ENCODE assay signal across 27 cellular contexts in the genomic region with DNA sequence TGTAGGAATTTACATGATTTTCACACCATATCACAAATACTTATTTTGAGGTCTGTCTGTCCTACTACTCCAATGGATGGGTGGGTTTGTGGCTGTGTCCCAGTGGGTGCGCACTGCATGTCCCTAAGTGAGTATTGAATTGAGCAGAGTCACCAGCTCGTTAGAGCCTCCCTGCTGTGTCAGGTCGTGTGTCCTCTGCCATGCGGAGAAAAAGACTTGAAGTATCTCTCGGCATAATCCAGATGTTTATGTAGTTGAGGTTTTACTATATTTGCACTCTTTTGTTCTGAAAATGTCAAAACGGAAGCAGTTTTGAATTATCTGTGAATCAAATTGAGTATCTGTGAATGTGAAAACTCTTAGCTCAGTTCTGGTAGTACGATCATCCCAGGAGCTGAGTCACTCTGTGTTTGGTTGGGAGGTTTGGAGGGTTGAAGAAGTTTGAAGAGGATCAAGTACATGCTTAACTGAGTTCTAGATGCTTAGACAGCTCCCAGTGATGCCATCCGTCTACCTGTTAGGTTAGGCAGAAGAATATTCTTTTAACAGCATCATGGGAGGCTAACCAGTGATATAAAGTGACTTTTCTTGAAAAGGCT.
"Had no signal": no experiment of that assay in that cellular context is flagged by ENCODE, and none has a peak within 500 bp of the region (broad histone marks: within the 10 kb centered on the region; RNA-seq: fewer than 3 reads in every experiment).

No MANE protein-coding gene starts in this region.

- H3K27ac ChIP-seq: esophagus muscularis mucosa, heart right ventricle, skin epidermis, uterus had no signal

- H3K4me3 Mint-ChIP-seq: activated CD8-positive, alpha-beta T cell treated with anti-CD3 and anti-CD28 coated beads for 36 hours; activated naive CD8-positive, alpha-beta T cell; nephron; stimulated activated naive CD8-positive, alpha-beta T cell treated with anti-CD3 and anti-CD28 coated beads, Interleukin-15, amount 100 ng/mL, for 72 hours; type B pancreatic cell had no signal

- H3K27me3 Mint-ChIP-seq: type B pancreatic cell had no signal

- H3K4me3 ChIP-seq: esophagus muscularis mucosa, heart right ventricle, lung, mucosa of descending colon, skin epidermis, uterus had no signal

- H3K36me3 Mint-ChIP-seq: activated naive CD8-positive, alpha-beta T cell; type B pancreatic cell had no signal

- ATAC-seq: activated CD8-positive, alpha-beta T cell treated with anti-CD3 and anti-CD28 coated beads for 36 hours; heart right ventricle; left lobe of liver; mucosa of descending colon; sciatic nerve; stimulated activated naive CD8-positive, alpha-beta T cell treated with anti-CD3 and anti-CD28 coated beads, Interleukin-15, amount 100 ng/mL, for 72 hours had no signal

- DNase-seq: activated CD4-positive, alpha-beta T cell treated with anti-CD3 and anti-CD28 coated beads, Interleukin-2, amount 50 U/mL, for 1 hour; activated CD4-positive, CD25-positive, alpha-beta regulatory T cell treated with anti-CD3 and anti-CD28 coated beads, Interleukin-2, amount 50 U/mL, for 72 hours; activated CD8-positive, alpha-beta T cell treated with anti-CD3 and anti-CD28 coated beads for 36 hours; activated effector memory CD4-positive, alpha-beta T cell treated with Interleukin-2 at 50 U/mL for 16 hours; activated naive CD4-positive, alpha-beta T cell treated with Interleukin-2 at 50 U/mL for 16 hours; activated T-cell treated with anti-CD3 and anti-CD28 coated beads, Interleukin-2, amount 50 U/mL, for 48 hours; anterior cingulate cortex; dermis blood vessel endothelial cell; effector CD4-positive, alpha-beta T cell; foreskin melanocyte; heart right ventricle; kidney glomerular epithelial cell; mucosa of descending colon; posterior cingulate gyrus; stimulated activated CD4-positive, alpha-beta T cell treated with anti-CD3 and anti-CD28 coated beads, Interleukin-12 subunit alpha, Interleukin-12 subunit beta, amount 100 ng/mL, for 4 hours; stimulated activated CD4-positive, alpha-beta T cell treated with anti-CD3 and anti-CD28 coated beads, Interleukin-4, amount 100 ng/mL, for 1 hour; stimulated activated naive CD8-positive, alpha-beta T cell treated with anti-CD3 and anti-CD28 coated beads, Interleukin-15, amount 100 ng/mL, for 72 hours; substantia nigra; uterus had no signal

- H3K27ac Mint-ChIP-seq: activated CD8-positive, alpha-beta T cell treated with anti-CD3 and anti-CD28 coated beads for 36 hours; activated naive CD8-positive, alpha-beta T cell; nephron; stimulated activated naive CD8-positive, alpha-beta T cell treated with anti-CD3 and anti-CD28 coated beads, Interleukin-15, amount 100 ng/mL, for 72 hours; type B pancreatic cell had no signal

- H3K4me1 Mint-ChIP-seq: nephron; stimulated activated naive CD8-positive, alpha-beta T cell treated with anti-CD3 and anti-CD28 coated beads, Interleukin-15, amount 100 ng/mL, for 72 hours had no signal

- H3K27me3 ChIP-seq: uterus had no signal

- H3K36me3 ChIP-seq: esophagus muscularis mucosa, heart right ventricle, uterus had no signal

- H3K9me3 Mint-ChIP-seq: activated CD8-positive, alpha-beta T cell treated with anti-CD3 and anti-CD28 coated beads for 36 hours; nephron; stimulated activated naive CD8-positive, alpha-beta T cell treated with anti-CD3 and anti-CD28 coated beads, Interleukin-15, amount 100 ng/mL, for 72 hours had no signal

- H3K4me1 ChIP-seq: esophagus muscularis mucosa, heart right ventricle, uterus had no signal
